Comparison of ENCODE assay signal across 8 cellular contexts in genomic region chr17:42310281-42311156, GRCh38. TPM values are rescaled to one million over a fixed set of nuclear protein-coding genes. Genes with fewer than 3 reads are reported as not detected.
DNase-seq lines count a peak whose midpoint lies in the region; ATAC-seq, FAIRE-seq and TF ChIP-seq lines count a peak whose summit lies in the region.

No MANE protein-coding gene starts in this region.

- no peak for DNase-seq in left ventricle myocardium inferior
- no peak for DNase-seq in cardiac septum (ENCODE audit: low spot score)
- DNase-seq in ascending aorta (ENCODE audit: low spot score in 2 of 2): no peak
- DNase-seq in urothelium cell line (ENCODE audit: low spot score): no peak
- DNase-seq in hippocampal formation (lab: John Stamatoyannopoulos, UW): no peak

- H3K27me3 ChIP-seq in left ventricle myocardium inferior (ENCODE audit: low read depth): no peaks in the 10 kb centered on the region
- H3K27me3 ChIP-seq in ascending aorta: no peaks in the 10 kb centered on the region

- ATAC-seq in HG03432 (IDR thresholded peaks at IDR 0.05; ENCODE audit: unreplicated experiment): no peak
- no peak for ATAC-seq in GM21423 (IDR thresholded peaks at IDR 0.05; ENCODE audit: unreplicated experiment)

- peaks cover 54% of the 10 kb centered on the region for H3K4me1 ChIP-seq in left ventricle myocardium inferior
- H3K4me1 ChIP-seq in ascending aorta: peaks cover 0 to 17% of the 10 kb centered on the region in 2 donors
- H3K4me1 ChIP-seq in mesodermal cell (ENCODE audit: control insufficient read depth, insufficient read depth, low read length, poor library complexity, severe bottlenecking): peaks cover 40% of the 10 kb centered on the region

- peak; percentile 17 for FAIRE-seq in urothelium cell line (lab: Jason Lieb, UNC)

- H3K4me3 ChIP-seq in left ventricle myocardium inferior (no peak overlapping the region), ascending aorta (no peak overlapping the region), mesodermal cell (ENCODE audit: extremely low read depth, insufficient read depth, low read length, poor library complexity, severe bottlenecking) (no peak overlapping the region)

- H3K27ac ChIP-seq in left ventricle myocardium inferior (replicated peaks): peak overlapping the region; percentile 88
- peak overlapping the region; percentile 67 to 68 for H3K27ac ChIP-seq in ascending aorta
- peak overlapping the region; percentile 50 for H3K27ac ChIP-seq in mesodermal cell (ENCODE audit: low read depth, low read length, severe bottlenecking)

- 83 to 84% methylated on average over 16 to 17 of the region's 20 CpGs for WGBS in mesodermal cell (ENCODE audit: insufficient coverage in 2 of 2), 2 experiments

- intact Hi-C loops in left ventricle myocardium inferior (cut with micrococcal nuclease): no loop called here
- intact Hi-C loops in cardiac septum (cut with DNase I): no loop called here
- intact Hi-C loops in ascending aorta (cut with DNase I): no loop called here

- H3K36me3 ChIP-seq in left ventricle myocardium inferior (peaks cover 63% of the 10 kb centered on the region), ascending aorta (peaks cover 50 to 87% of the 10 kb centered on the region in 2 donors), mesodermal cell (ENCODE audit: control insufficient read depth, insufficient read depth, low read length) (peaks cover 11% of the 10 kb centered on the region)

- H3K9me3 ChIP-seq in left ventricle myocardium inferior (replicated peaks): no peaks in the 10 kb centered on the region
- H3K9me3 ChIP-seq in ascending aorta: no peaks in the 10 kb centered on the region
- H3K9me3 ChIP-seq in mesodermal cell (ENCODE audit: control insufficient read depth, low read length): no peaks in the 10 kb centered on the region

- TF ChIP-seq CTCF in left ventricle myocardium inferior (IDR thresholded peaks at IDR 0.05; ENCODE audit: borderline replicate concordance) (no peak), ascending aorta (IDR thresholded peaks at IDR 0.05) (no peak)

RNA-seq across cellular contexts. Expression of gene STAT5A, which starts 22.2 kb away (rescaled TPM):
- total RNA-seq in left ventricle myocardium inferior (16.7 TPM), cardiac septum (12.1 TPM), ascending aorta (105 TPM)
- 11.4 TPM for polyA plus RNA-seq in mesodermal cell (2013, experiment 1 of 2)
- 7.7 TPM for polyA plus RNA-seq in mesodermal cell (2013, experiment 2 of 2)

RNA-seq across cellular contexts. Expression of gene STAT5B, which starts 34.3 kb away (rescaled TPM):
- 30.7 TPM for total RNA-seq in left ventricle myocardium inferior
- 32.8 TPM for total RNA-seq in cardiac septum
- total RNA-seq in ascending aorta: 80.6 TPM
- 31.3 TPM for polyA plus RNA-seq in mesodermal cell (2013, experiment 1 of 2)
- 23.8 TPM for polyA plus RNA-seq in mesodermal cell (2013, experiment 2 of 2)
